In genomic region chr1:165344198-165344597, GRCh38 we compare ENCODE assay signal across 29 cellular contexts. TPM values are rescaled to one million over a fixed set of nuclear protein-coding genes. Genes with fewer than 3 reads are reported as not detected.
"Had no signal": no experiment of that assay in that cellular context is flagged by ENCODE, and none has a peak within 500 bp of the region (broad histone marks: within the 10 kb centered on the region; RNA-seq: fewer than 3 reads in every experiment).

No MANE protein-coding gene starts in this region.

- H3K4me1 Mint-ChIP-seq: activated B cell treated with CpG ODN at 0.5 μM for 24 hours; activated CD4-positive, alpha-beta T cell treated with anti-CD3 and anti-CD28 coated beads, Interleukin-2, amount 10 ng/mL, durations not matched to agents 24 days and 14 days; activated naive CD8-positive, alpha-beta T cell treated with anti-CD3 and anti-CD28 coated beads, Interleukin-2, amount 50 U/mL, for 24 hours; central memory CD8-positive, alpha-beta T cell had no signal

- ATAC-seq: activated naive CD4-positive, alpha-beta T cell treated with anti-CD3 and anti-CD28 coated beads, Interleukin-2, amount 50 U/mL, for 72 hours; activated naive CD8-positive, alpha-beta T cell treated with anti-CD3 and anti-CD28 coated beads, Interleukin-2, amount 50 U/mL, for 24 hours; activated T-cell treated with anti-CD3 and anti-CD28 coated beads, Interleukin-2, amount 50 U/mL, for 4 hours; body of pancreas; K562; PC-3; SK-N-SH treated with all-trans-retinoic acid at 6 μM for 48 hours had no signal

- DNase-seq: activated B cell treated with CpG ODN at 0.5 μM for 24 hours; activated CD4-positive, alpha-beta T cell treated with anti-CD3 and anti-CD28 coated beads for 1 hour; activated CD4-positive, alpha-beta T cell treated with anti-CD3 and anti-CD28 coated beads, Interleukin-2, amount 10 ng/mL, durations not matched to agents 24 days and 14 days; activated CD4-positive, alpha-beta T cell treated with anti-CD3 and anti-CD28 coated beads, Interleukin-2, amount 50 U/mL, for 48 hours; activated CD8-positive, alpha-beta memory T cell treated with anti-CD3 and anti-CD28 coated beads for 24 hours; activated effector memory CD4-positive, alpha-beta T cell treated with anti-CD3 and anti-CD28 coated beads, Interleukin-2, amount 50 U/mL, for 16 hours; activated naive CD4-positive, alpha-beta T cell treated with Interleukin-2 at 50 U/mL for 16 hours; activated naive CD8-positive, alpha-beta T cell treated with anti-CD3 and anti-CD28 coated beads, Interleukin-2, amount 50 U/mL, for 24 hours; activated T-cell treated with anti-CD3 and anti-CD28 coated beads, Interleukin-2, amount 50 U/mL, for 4 hours; amniotic stem cell; body of pancreas; Karpas-422; MM.1S; NCI-H1105; NCI-H1436; NCI-H1694 treated with DMSO at 0.1 percent for 48 hours; NCI-H2081; NCI-H345; NCI-H510A; NCI-H526 treated with DMSO at 0.1 percent for 48 hours; PC-3; SHP77 had no signal

- H3K9me3 Mint-ChIP-seq: activated B cell treated with CpG ODN at 0.5 μM for 24 hours; activated CD4-positive, alpha-beta T cell treated with anti-CD3 and anti-CD28 coated beads, Interleukin-2, amount 10 ng/mL, durations not matched to agents 24 days and 14 days; activated naive CD4-positive, alpha-beta T cell treated with anti-CD3 and anti-CD28 coated beads, Interleukin-2, amount 50 U/mL, for 72 hours; activated naive CD8-positive, alpha-beta T cell treated with anti-CD3 and anti-CD28 coated beads, Interleukin-2, amount 50 U/mL, for 24 hours; activated T-cell treated with anti-CD3 and anti-CD28 coated beads, Interleukin-2, amount 50 U/mL, for 4 hours; T-helper 1 cell treated with Interleukin-12 subunit alpha and Interleukin-12 subunit beta and Interleukin-4 antibody, amounts not matched to agents 30 μg/mL and 1 μg/mL, for 36 hours had no signal

- H3K27ac ChIP-seq: ascending aorta, body of pancreas, SJSA1 had no signal

- H3K4me3 Mint-ChIP-seq: activated B cell treated with CpG ODN at 0.5 μM for 24 hours; activated CD4-positive, alpha-beta T cell treated with anti-CD3 and anti-CD28 coated beads, Interleukin-2, amount 10 ng/mL, durations not matched to agents 24 days and 14 days; activated naive CD8-positive, alpha-beta T cell treated with anti-CD3 and anti-CD28 coated beads, Interleukin-2, amount 50 U/mL, for 24 hours; activated T-cell treated with anti-CD3 and anti-CD28 coated beads, Interleukin-2, amount 50 U/mL, for 4 hours; central memory CD8-positive, alpha-beta T cell; T-helper 1 cell treated with Interleukin-12 subunit alpha and Interleukin-12 subunit beta and Interleukin-4 antibody, amounts not matched to agents 30 μg/mL and 1 μg/mL, for 36 hours had no signal

- H3K4me3 ChIP-seq: ascending aorta, body of pancreas, K562, SJSA1 had no signal

- H3K27me3 ChIP-seq: ascending aorta, body of pancreas had no signal

- H3K36me3 ChIP-seq: ascending aorta, SJSA1 had no signal

- H3K4me1 ChIP-seq: ascending aorta, body of pancreas, SJSA1 had no signal

- H3K9me3 ChIP-seq: ascending aorta, body of pancreas, SJSA1 had no signal

- H3K27ac Mint-ChIP-seq: activated B cell treated with CpG ODN at 0.5 μM for 24 hours; activated CD4-positive, alpha-beta T cell treated with anti-CD3 and anti-CD28 coated beads, Interleukin-2, amount 10 ng/mL, durations not matched to agents 24 days and 14 days; activated naive CD4-positive, alpha-beta T cell treated with anti-CD3 and anti-CD28 coated beads, Interleukin-2, amount 50 U/mL, for 72 hours; activated naive CD8-positive, alpha-beta T cell treated with anti-CD3 and anti-CD28 coated beads, Interleukin-2, amount 50 U/mL, for 24 hours; T-helper 1 cell treated with Interleukin-12 subunit alpha and Interleukin-12 subunit beta and Interleukin-4 antibody, amounts not matched to agents 30 μg/mL and 1 μg/mL, for 36 hours had no signal

- H3K36me3 Mint-ChIP-seq: activated naive CD4-positive, alpha-beta T cell treated with anti-CD3 and anti-CD28 coated beads, Interleukin-2, amount 50 U/mL, for 72 hours had no signal

RNA-seq across cellular contexts. Expression of gene LMX1A, which starts 12.3 kb away (rescaled TPM):
- total RNA-seq: activated B cell treated with CpG ODN at 0.5 μM for 24 hours; activated CD4-positive, alpha-beta T cell treated with anti-CD3 and anti-CD28 coated beads, Interleukin-2, amount 10 ng/mL, durations not matched to agents 24 days and 14 days; activated naive CD4-positive, alpha-beta T cell treated with anti-CD3 and anti-CD28 coated beads, Interleukin-2, amount 50 U/mL, for 72 hours; activated T-cell treated with anti-CD3 and anti-CD28 coated beads, Interleukin-2, amount 50 U/mL, for 4 hours; body of pancreas; K562; PC-3; SJSA1 had no signal
